ENCODE assay signal across 28 cellular contexts in genomic region chr11:15858881-15859280, GRCh38.
"Had no signal": no experiment of that assay in that cellular context is flagged by ENCODE, and none has a peak within 500 bp of the region (broad histone marks: within the 10 kb centered on the region; RNA-seq: fewer than 3 reads in every experiment).

No MANE protein-coding gene starts in this region.

- H3K27me3 Mint-ChIP-seq: activated CD4-positive, alpha-beta memory T cell treated with anti-CD3 and anti-CD28 coated beads, Interleukin-2, amount 10 ng/mL, durations not matched to agents 7 days and 5 days; activated CD4-positive, alpha-beta T cell treated with anti-CD3 and anti-CD28 coated beads, Interleukin-2, amount 10 ng/mL, durations not matched to agents 7 days and 5 days; activated T-cell treated with anti-CD3 and anti-CD28 coated beads, Interleukin-2, amount 50 U/mL, for 24 hours; effector memory CD8-positive, alpha-beta T cell had no signal

- H3K9me3 ChIP-seq: body of pancreas, esophagus squamous epithelium had no signal

- H3K36me3 ChIP-seq: esophagus squamous epithelium had no signal

- H3K36me3 Mint-ChIP-seq: activated naive CD4-positive, alpha-beta T cell treated with anti-CD3 and anti-CD28 coated beads, Interleukin-2, amount 10 ng/mL, durations not matched to agents 7 days and 5 days; activated naive CD4-positive, alpha-beta T cell treated with anti-CD3 and anti-CD28 coated beads, Interleukin-2, amount 50 U/mL, for 72 hours; activated naive CD8-positive, alpha-beta T cell treated with anti-CD3 and anti-CD28 coated beads, Interleukin-2, amount 10 ng/mL, durations not matched to agents 7 days and 5 days had no signal

- H3K4me3 ChIP-seq: body of pancreas, esophagus squamous epithelium had no signal

- H3K27ac Mint-ChIP-seq: activated CD4-positive, alpha-beta memory T cell treated with anti-CD3 and anti-CD28 coated beads, Interleukin-2, amount 10 ng/mL, durations not matched to agents 7 days and 5 days; activated CD4-positive, alpha-beta T cell treated with anti-CD3 and anti-CD28 coated beads for 36 hours; activated CD4-positive, alpha-beta T cell treated with anti-CD3 and anti-CD28 coated beads, Interleukin-2, amount 10 ng/mL, durations not matched to agents 7 days and 5 days; activated naive CD4-positive, alpha-beta T cell treated with anti-CD3 and anti-CD28 coated beads, Interleukin-2, amount 10 ng/mL, durations not matched to agents 7 days and 5 days; activated naive CD4-positive, alpha-beta T cell treated with anti-CD3 and anti-CD28 coated beads, Interleukin-2, amount 50 U/mL, for 72 hours; activated naive CD8-positive, alpha-beta T cell treated with anti-CD3 and anti-CD28 coated beads, Interleukin-2, amount 10 ng/mL, durations not matched to agents 7 days and 5 days; activated T-cell treated with anti-CD3 and anti-CD28 coated beads, Interleukin-2, amount 50 U/mL, for 24 hours; activated T-cell treated with anti-CD3 and anti-CD28 coated beads, Interleukin-2, amount 50 U/mL, for 72 hours; effector memory CD8-positive, alpha-beta T cell had no signal

- H3K9me3 Mint-ChIP-seq: activated naive CD8-positive, alpha-beta T cell treated with anti-CD3 and anti-CD28 coated beads, Interleukin-2, amount 10 ng/mL, durations not matched to agents 7 days and 5 days had no signal

- DNase-seq: activated CD4-positive, alpha-beta memory T cell treated with anti-CD3 and anti-CD28 coated beads, Interleukin-2, amount 10 ng/mL, durations not matched to agents 7 days and 5 days; activated CD4-positive, alpha-beta T cell treated with anti-CD3 and anti-CD28 coated beads for 36 hours; activated CD4-positive, alpha-beta T cell treated with anti-CD3 and anti-CD28 coated beads, Interleukin-2, amount 10 ng/mL, durations not matched to agents 7 days and 5 days; activated CD4-positive, alpha-beta T cell treated with anti-CD3 and anti-CD28 coated beads, Interleukin-2, amount 50 U/mL, for 4 hours; activated CD4-positive, CD25-positive, alpha-beta regulatory T cell; activated CD4-positive, CD25-positive, alpha-beta regulatory T cell treated with anti-CD3 and anti-CD28 coated beads, Interleukin-2, amount 50 U/mL, for 72 hours; activated CD8-positive, alpha-beta memory T cell treated with anti-CD3 and anti-CD28 coated beads, Interleukin-2, amount 50 U/mL, for 48 hours; activated gamma-delta T cell; activated naive CD4-positive, alpha-beta T cell; activated naive CD4-positive, alpha-beta T cell treated with anti-CD3 and anti-CD28 coated beads, Interleukin-2, amount 10 ng/mL, durations not matched to agents 7 days and 5 days; activated naive CD8-positive, alpha-beta T cell treated with anti-CD3 and anti-CD28 coated beads, Interleukin-2, amount 10 ng/mL, durations not matched to agents 7 days and 5 days; activated T-cell treated with anti-CD3 and anti-CD28 coated beads for 4 hours; activated T-cell treated with anti-CD3 and anti-CD28 coated beads, Interleukin-2, amount 50 U/mL, for 24 hours; activated T-cell treated with anti-CD3 and anti-CD28 coated beads, Interleukin-2, amount 50 U/mL, for 72 hours; amygdala; aorta; body of pancreas; caudate nucleus; cortex of kidney; dermis blood vessel endothelial cell; effector CD4-positive, alpha-beta T cell; effector memory CD8-positive, alpha-beta T cell; esophagus squamous epithelium; foreskin fibroblast; head of caudate nucleus; T-helper 2 cell had no signal

- H3K4me3 Mint-ChIP-seq: activated CD4-positive, alpha-beta memory T cell treated with anti-CD3 and anti-CD28 coated beads, Interleukin-2, amount 10 ng/mL, durations not matched to agents 7 days and 5 days; activated CD4-positive, alpha-beta T cell treated with anti-CD3 and anti-CD28 coated beads for 36 hours; activated CD4-positive, alpha-beta T cell treated with anti-CD3 and anti-CD28 coated beads, Interleukin-2, amount 10 ng/mL, durations not matched to agents 7 days and 5 days; activated naive CD4-positive, alpha-beta T cell treated with anti-CD3 and anti-CD28 coated beads, Interleukin-2, amount 10 ng/mL, durations not matched to agents 7 days and 5 days; activated naive CD8-positive, alpha-beta T cell treated with anti-CD3 and anti-CD28 coated beads, Interleukin-2, amount 10 ng/mL, durations not matched to agents 7 days and 5 days; activated T-cell treated with anti-CD3 and anti-CD28 coated beads, Interleukin-2, amount 50 U/mL, for 24 hours; activated T-cell treated with anti-CD3 and anti-CD28 coated beads, Interleukin-2, amount 50 U/mL, for 72 hours; effector memory CD8-positive, alpha-beta T cell had no signal

- H3K27me3 ChIP-seq: body of pancreas, esophagus squamous epithelium had no signal

- H3K4me1 ChIP-seq: body of pancreas, esophagus squamous epithelium had no signal

- H3K27ac ChIP-seq: body of pancreas, epithelial cell of prostate, esophagus squamous epithelium had no signal

- H3K4me1 Mint-ChIP-seq: activated CD4-positive, alpha-beta memory T cell treated with anti-CD3 and anti-CD28 coated beads, Interleukin-2, amount 10 ng/mL, durations not matched to agents 7 days and 5 days; activated CD4-positive, alpha-beta T cell treated with anti-CD3 and anti-CD28 coated beads for 36 hours; activated CD4-positive, alpha-beta T cell treated with anti-CD3 and anti-CD28 coated beads, Interleukin-2, amount 10 ng/mL, durations not matched to agents 7 days and 5 days; activated naive CD4-positive, alpha-beta T cell treated with anti-CD3 and anti-CD28 coated beads, Interleukin-2, amount 10 ng/mL, durations not matched to agents 7 days and 5 days; activated naive CD8-positive, alpha-beta T cell treated with anti-CD3 and anti-CD28 coated beads, Interleukin-2, amount 10 ng/mL, durations not matched to agents 7 days and 5 days had no signal
